ENCODE assay signal across 1 cellular context in genomic region chr4:73730292-73730691, GRCh38.
TF ChIP-seq lines count a peak whose summit lies in the region.

No MANE protein-coding gene starts in this region.

TF ChIP-seq in SK-N-SH, 30 proteins besides CTCF, POLR2A, EP300 and RAD21 (continued from another document):
- TF ChIP-seq, protein P1, sequence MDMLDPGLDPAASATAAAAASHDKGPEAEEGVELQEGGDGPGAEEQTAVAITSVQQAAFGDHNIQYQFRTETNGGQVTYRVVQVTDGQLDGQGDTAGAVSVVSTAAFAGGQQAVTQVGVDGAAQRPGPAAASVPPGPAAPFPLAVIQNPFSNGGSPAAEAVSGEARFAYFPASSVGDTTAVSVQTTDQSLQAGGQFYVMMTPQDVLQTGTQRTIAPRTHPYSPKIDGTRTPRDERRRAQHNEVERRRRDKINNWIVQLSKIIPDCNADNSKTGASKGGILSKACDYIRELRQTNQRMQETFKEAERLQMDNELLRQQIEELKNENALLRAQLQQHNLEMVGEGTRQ (IDR thresholded peaks at IDR 0.05; ENCODE audit: borderline replicate concordance, low read depth, low read length): no peak
- TF ChIP-seq CHD2 (IDR thresholded peaks at IDR 0.05; ENCODE audit: low read length, partially characterized antibody) (no peak), FOSL2 (IDR thresholded peaks at IDR 0.05; ENCODE audit: borderline replicate concordance, low read depth) (no peak), TAF1 (IDR thresholded peaks at IDR 0.05; ENCODE audit: borderline replicate concordance, low read depth, low read length) (no peak), GABPA (IDR thresholded peaks at IDR 0.05; ENCODE audit: low read depth) (no peak)
